14 cellular contexts compared by ENCODE assay signal in the genomic region with DNA sequence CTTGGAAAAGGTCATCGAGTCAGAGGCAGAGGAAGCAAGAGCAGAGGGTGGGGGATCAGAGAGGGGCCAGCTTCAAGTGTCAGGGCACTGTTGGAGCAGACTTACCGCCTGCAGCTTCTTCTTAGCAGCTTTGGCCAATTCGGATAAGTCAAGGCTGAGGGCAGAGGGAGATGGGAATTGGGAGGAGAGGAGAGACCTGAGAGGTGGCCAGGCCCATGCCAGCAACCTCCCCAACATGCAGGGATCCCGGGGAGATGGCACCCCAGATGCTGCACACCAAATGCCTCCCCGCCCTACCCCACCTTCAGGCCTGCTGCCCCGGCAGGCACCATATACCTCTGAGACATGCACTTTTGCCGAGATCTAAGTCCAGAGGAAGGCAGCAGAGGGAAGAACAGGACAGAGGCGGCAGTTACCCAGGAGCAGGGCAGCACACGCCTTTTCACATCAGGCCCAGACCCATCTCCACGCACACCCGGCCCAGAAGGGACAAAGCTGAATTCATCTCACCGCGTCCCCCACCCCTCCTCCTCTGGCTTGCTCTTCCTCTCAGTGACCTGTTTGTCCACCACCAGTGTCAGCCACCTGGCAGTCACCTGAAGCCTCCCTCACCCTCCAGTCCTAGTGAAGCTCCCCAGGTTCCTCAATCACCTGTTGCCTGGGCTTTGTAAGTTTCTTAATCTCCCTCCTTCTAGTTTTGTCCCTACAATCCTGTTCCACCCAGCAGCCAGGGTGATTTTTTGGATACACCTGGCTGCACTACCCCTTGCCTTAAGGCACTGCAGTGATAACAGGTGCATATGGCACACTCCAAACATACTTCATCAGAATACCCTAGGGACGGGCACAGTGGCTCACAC. TPM values are rescaled to one million over a fixed set of nuclear protein-coding genes. Genes with fewer than 3 reads are reported as not detected.
DNase-seq lines count a peak whose midpoint lies in the region; ATAC-seq and TF ChIP-seq lines count a peak whose summit lies in the region.
"Had no signal": no experiment of that assay in that cellular context is flagged by ENCODE, and none has a peak within 500 bp of the region (broad histone marks: within the 10 kb centered on the region; RNA-seq: fewer than 3 reads in every experiment).

No MANE protein-coding gene starts in this region.

- H3K9ac ChIP-seq in BLaER1 = 0 out of 2 replicates have a peak overlapping the region, but pooled peaks have one; percentile 15
- H3K9ac ChIP-seq: GM23248 had no signal

- H3K4me1 ChIP-seq in BLaER1 = peaks cover 64% of the 10 kb centered on the region

- TF ChIP-seq CTCF in CD4-positive, alpha-beta T cell (IDR thresholded peaks at IDR 0.05) = no peak

- H3K4me1 Mint-ChIP-seq in CD4-positive, alpha-beta T cell (ENCODE audit: low read depth) = peaks cover 14% of the 10 kb centered on the region

- H3K4me2 ChIP-seq in BLaER1 = no peak overlapping the region

- CTCF ChIA-PET in CD4-positive, alpha-beta T cell (lab: Charles Lee) = interaction anchor here (1.0 to 7.8 kb wide), 3 partner anchors 14 to 61 kb away, joined by 3 to 48 read pairs (median 34); partner anchors contain the start of gene ANKRD13B

- ATAC-seq in CD4-positive, alpha-beta T cell (ENCODE audit: poor library complexity) = no peak
- ATAC-seq in left colon (no peak), HG02852 (IDR thresholded peaks at IDR 0.05; ENCODE audit: unreplicated experiment) (no peak)
- ATAC-seq: K562 had no signal

- intact Hi-C loops in CD4-positive, alpha-beta T cell (cut with DNase I, micrococcal nuclease) = loop anchor here in 1 of 2 experiments (10.0 kb wide), 1 partner anchor 896 kb away; the partner anchor contains the start of gene GOSR1
- intact Hi-C loops in left colon (cut with DNase I, micrococcal nuclease) = no loop called here

- no peaks in the 10 kb centered on the region for H3K9me3 ChIP-seq in BLaER1
- no peaks in the 10 kb centered on the region for H3K9me3 ChIP-seq in CD4-positive, alpha-beta T cell (ENCODE audit: control insufficient read depth, low read length)

- no peaks in the 10 kb centered on the region for H3K9me3 Mint-ChIP-seq in CD4-positive, alpha-beta T cell

- H3K36me3 Mint-ChIP-seq in CD4-positive, alpha-beta T cell (ENCODE audit: low read depth) = peaks cover 56% of the 10 kb centered on the region

- no peak for DNase-seq in CD4-positive, alpha-beta T cell
- no peak for DNase-seq in activated CD4-positive, CD25-positive, alpha-beta regulatory T cell treated with anti-CD3 and anti-CD28 coated beads, Interleukin-2, amount 50 U/mL, for 72 hours
- no peak for DNase-seq in left colon
- DNase-seq: DMS 273 treated with DMSO at 0.1 percent for 48 hours, GM23248, NCI-H1048, NCI-H2107, NCI-H345, NCI-H526 treated with DMSO at 0.1 percent for 48 hours had no signal

- peaks cover 99% of the 10 kb centered on the region for H3K36me3 ChIP-seq in BLaER1

- no peak overlapping the region for H3K4me3 Mint-ChIP-seq in CD4-positive, alpha-beta T cell

- H4K20me1 ChIP-seq in BLaER1 = peaks cover 97% of the 10 kb centered on the region

- no peak overlapping the region for H3K4me3 ChIP-seq in BLaER1
- H3K4me3 ChIP-seq: GM23248, K562 had no signal

- POLR2A ChIA-PET in CD4-positive, alpha-beta T cell (lab: Charles Lee) = interaction anchor here (1.3 to 3.0 kb wide), 3 partner anchors 12 to 39 kb away, joined by 4 to 14 read pairs (median 9); partner anchors contain the start of gene ABHD15

- no peak overlapping the region for H3K27ac ChIP-seq in BLaER1
- H3K27ac ChIP-seq in CD4-positive, alpha-beta T cell (ENCODE audit: low read depth, low read length) = no peak overlapping the region
- H3K27ac ChIP-seq in angular gyrus (ENCODE audit: low read depth, low read length) = peak overlapping the region; percentile 60
- H3K27ac ChIP-seq in layer of hippocampus (ENCODE audit: low read depth, low read length) = peak overlapping the region; percentile 69
- H3K27ac ChIP-seq: GM23248 had no signal

- H3K27ac Mint-ChIP-seq in CD4-positive, alpha-beta T cell = peak overlapping the region; percentile 36

- H3K27me3 ChIP-seq in BLaER1 (no peaks in the 10 kb centered on the region), layer of hippocampus (ENCODE audit: control insufficient read depth, insufficient read depth, low read length) (no peaks in the 10 kb centered on the region)
- no peaks in the 10 kb centered on the region for H3K27me3 ChIP-seq in CD4-positive, alpha-beta T cell (ENCODE audit: control insufficient read depth, insufficient read depth, low read length)

- no peaks in the 10 kb centered on the region for H3K27me3 Mint-ChIP-seq in CD4-positive, alpha-beta T cell

RNA-seq across cellular contexts. Expression of gene TP53I13, which starts 10.4 kb away (rescaled TPM):
- total RNA-seq in CD4-positive, alpha-beta T cell = 10 to 100 TPM; 45.8 to 47.7 TPM
- 10 to 100 TPM; 58.3 to 62.7 TPM for total RNA-seq in left colon

RNA-seq across cellular contexts. Expression of gene GIT1, which starts 10.6 kb away (rescaled TPM):
- total RNA-seq in CD4-positive, alpha-beta T cell = 10 to 100 TPM; 35.8 to 36.7 TPM
- 10 to 100 TPM; 30.8 to 33.2 TPM for total RNA-seq in left colon

RNA-seq across cellular contexts. Expression of gene ABHD15, which starts 12.0 kb away (rescaled TPM):
- 1 to 10 TPM; 4.1 to 4.9 TPM for total RNA-seq in CD4-positive, alpha-beta T cell
- total RNA-seq in left colon = 10 to 100 TPM; 19.5 to 24.0 TPM

RNA-seq across cellular contexts. Expression of gene ANKRD13B, which starts 14.1 kb away (rescaled TPM):
- 1 to 10 TPM; 2.1 to 3.0 TPM for total RNA-seq in CD4-positive, alpha-beta T cell
- total RNA-seq in left colon = 1 to 10 TPM; 3.8 to 4.1 TPM

RNA-seq across cellular contexts. Expression of gene CORO6, which starts 43.9 kb away (rescaled TPM):
- 1 to 10 TPM; 2.8 to 3.3 TPM for total RNA-seq in CD4-positive, alpha-beta T cell
- total RNA-seq in left colon = 1 to 10 TPM; 2.9 to 4.4 TPM

Comparison
In these comparisons a context has a peak if more than half of its experiments do, and no peak if none do; other contexts are left out.
1. H3K27ac ChIP-seq: peak in angular gyrus (single experiment) and layer of hippocampus (single experiment); none in BLaER1 (single experiment) and CD4-positive, alpha-beta T cell (single experiment).